In genomic region chr10:80541144-80541750, GRCh38 we compare ENCODE assay signal across 9 cellular contexts. TPM values are rescaled to one million over a fixed set of nuclear protein-coding genes. Genes with fewer than 3 reads are reported as not detected.
DNase-seq lines count a peak whose midpoint lies in the region; ATAC-seq, FAIRE-seq and TF ChIP-seq lines count a peak whose summit lies in the region.
"Had no signal": no experiment of that assay in that cellular context is flagged by ENCODE, and none has a peak within 500 bp of the region (broad histone marks: within the 10 kb centered on the region; RNA-seq: fewer than 3 reads in every experiment).

No MANE protein-coding gene starts in this region.

- intact Hi-C loops in left ventricle myocardium superior (cut with micrococcal nuclease) = no loop called here

- no peak for TF ChIP-seq POLR2A in GM12891 (IDR thresholded peaks at IDR 0.05; ENCODE audit: low read depth, low read length)

- peak; percentile 49 for ATAC-seq in GM21390 (IDR thresholded peaks at IDR 0.05; ENCODE audit: unreplicated experiment)
- peak; percentile 46 for ATAC-seq in HG03439 (IDR thresholded peaks at IDR 0.05; ENCODE audit: unreplicated experiment)
- peak; percentile 83 for ATAC-seq in left ventricle myocardium superior

- peak; percentile 73 for FAIRE-seq in GM12891 (lab: Jason Lieb, UNC)

- no peak for DNase-seq in GM12891 (ENCODE audit: insufficient read length, low spot score)
- DNase-seq in left ventricle myocardium superior = no peak
- DNase-seq in amniotic stem cell (lab: John Stamatoyannopoulos, UW) = no peak
- no peak for DNase-seq in anterior cingulate cortex (lab: John Stamatoyannopoulos, UW)
- DNase-seq in RKO (ENCODE audit: low spot score) = no peak
- DNase-seq in superior temporal gyrus (ENCODE audit: extremely low spot score) = no peak

TF ChIP-seq in GM12891, 5 proteins besides CTCF, POLR2A, EP300 and RAD21:
- TF ChIP-seq POLR2AphosphoS5 (IDR thresholded peaks at IDR 0.05; ENCODE audit: low read depth, low read length) (no peak), POU2F2 (IDR thresholded peaks at IDR 0.05; ENCODE audit: low read depth, low read length) (no peak), TAF1 (IDR thresholded peaks at IDR 0.05; ENCODE audit: low read depth, low read length) (no peak), PAX5 (IDR thresholded peaks at IDR 0.05; ENCODE audit: insufficient read depth, low read length, severe bottlenecking) (no peak), SPI1 (IDR thresholded peaks at IDR 0.05; ENCODE audit: low read depth, low read length) (no peak)

RNA-seq across cellular contexts. Expression of gene SH2D4B, which starts 3.5 kb away (rescaled TPM):
- polyA plus RNA-seq in GM12891 (2012; ENCODE audit: low read depth, missing spikeins) = not detected
- not detected for total RNA-seq in left ventricle myocardium superior
- total RNA-seq: epithelial cell of proximal tubule had no signal
